In genomic region chr1:192553741-192554140, GRCh38 we compare ENCODE assay signal across 1 cellular context.
TF ChIP-seq lines count a peak whose summit lies in the region.

No MANE protein-coding gene starts in this region.

TF ChIP-seq in SK-N-SH, 30 proteins besides CTCF, POLR2A, EP300 and RAD21 (continued from another document):
- no peak for TF ChIP-seq ZBTB33 (IDR thresholded peaks at IDR 0.05; ENCODE audit: borderline replicate concordance, low read depth)
- TF ChIP-seq NRF1 (IDR thresholded peaks at IDR 0.05; ENCODE audit: low read depth, low read length): no peak
- no peak for TF ChIP-seq MEF2A (IDR thresholded peaks at IDR 0.05; ENCODE audit: borderline replicate concordance, low read depth)
